ENCODE assay signal across 21 cellular contexts in genomic region chr6:67345946-67346345, GRCh38.
DNase-seq lines count a peak whose midpoint lies in the region; ATAC-seq, FAIRE-seq and TF ChIP-seq lines count a peak whose summit lies in the region.
"Had no signal": no experiment of that assay in that cellular context is flagged by ENCODE, and none has a peak within 500 bp of the region (broad histone marks: within the 10 kb centered on the region; RNA-seq: fewer than 3 reads in every experiment).

No MANE protein-coding gene starts in this region.

- H3K27me3 ChIP-seq in RWPE2 (ENCODE audit: insufficient read depth, poor library complexity, severe bottlenecking) (no peaks in the 10 kb centered on the region), keratinocyte (ENCODE audit: control insufficient read depth, extremely low read depth, insufficient read depth, low read length) (no peaks in the 10 kb centered on the region)
- H3K27me3 ChIP-seq: MG63, stomach, upper lobe of right lung had no signal

- peak overlapping the region; percentile 50 for H2AFZ ChIP-seq in keratinocyte (ENCODE audit: control insufficient read depth, low read length)

- dilution Hi-C loops in keratinocyte (cut with MboI; ENCODE audit: extremely low pct_ligation_motif_present, low sequenced_read_pairs): no loop called here

- H3K27ac ChIP-seq in RWPE2 (ENCODE audit: poor library complexity, severe bottlenecking) (peak overlapping the region; percentile 26), keratinocyte (ENCODE audit: control insufficient read depth, insufficient read depth, low read length) (peak overlapping the region; percentile 39)
- H3K27ac ChIP-seq: lower lobe of right lung, stomach, upper lobe of right lung had no signal

- no peaks in the 10 kb centered on the region for H3K36me3 ChIP-seq in RWPE2 (ENCODE audit: low read depth)
- no peaks in the 10 kb centered on the region for H3K36me3 ChIP-seq in keratinocyte (ENCODE audit: control insufficient read depth in 2 of 2, extremely low read depth in 1 of 2, insufficient read depth in 2 of 2, low read length in 2 of 2)
- H3K36me3 ChIP-seq: lower lobe of right lung, MG63, stomach, upper lobe of right lung had no signal

- no peaks in the 10 kb centered on the region for H3K4me1 Mint-ChIP-seq in activated naive CD8-positive, alpha-beta T cell treated with anti-CD3 and anti-CD28 coated beads, Interleukin-2, amount 50 U/mL, for 24 hours

- H3K4me2 ChIP-seq in keratinocyte (ENCODE audit: control insufficient read depth, extremely low read depth, insufficient read depth, low read depth, low read length): no peak overlapping the region

- no peak overlapping the region for H3K4me3 ChIP-seq in RWPE2 (ENCODE audit: severe bottlenecking)
- H3K4me3 ChIP-seq in keratinocyte (ENCODE audit: control insufficient read depth in 2 of 3, extremely low read depth in 1 of 3, insufficient read depth in 2 of 3, low read depth in 1 of 3, low read length in 3 of 3): no peak overlapping the region
- H3K4me3 ChIP-seq: lower lobe of right lung, MG63, stomach, upper lobe of right lung had no signal

- no peaks in the 10 kb centered on the region for H3K9me1 ChIP-seq in keratinocyte (ENCODE audit: control insufficient read depth, extremely low read depth, insufficient read depth, low read length)

- intact Hi-C loops in left cardiac atrium (cut with DNase I): no loop called here

- no peaks in the 10 kb centered on the region for H3K36me3 Mint-ChIP-seq in activated naive CD8-positive, alpha-beta T cell treated with anti-CD3 and anti-CD28 coated beads, Interleukin-2, amount 50 U/mL, for 24 hours (ENCODE audit: low read depth)
- H3K36me3 Mint-ChIP-seq: CD8-positive, alpha-beta T cell had no signal

- no peaks in the 10 kb centered on the region for H4K20me1 ChIP-seq in keratinocyte (ENCODE audit: control insufficient read depth, extremely low read depth, insufficient read depth, low read length)

- H3K9ac ChIP-seq in keratinocyte (ENCODE audit: control insufficient read depth, extremely low read depth, insufficient read depth, low read length): peak overlapping the region; percentile 16

- H3K4me1 ChIP-seq in RWPE2 (ENCODE audit: insufficient read depth, poor library complexity, severe bottlenecking) (peaks cover 9% of the 10 kb centered on the region), keratinocyte (ENCODE audit: control insufficient read depth, extremely low read depth, insufficient read depth, low read length) (no peaks in the 10 kb centered on the region)
- H3K4me1 ChIP-seq: lower lobe of right lung, stomach, upper lobe of right lung had no signal

- no peak overlapping the region for H3K27ac Mint-ChIP-seq in activated naive CD8-positive, alpha-beta T cell treated with anti-CD3 and anti-CD28 coated beads, Interleukin-2, amount 50 U/mL, for 24 hours
- H3K27ac Mint-ChIP-seq: CD8-positive, alpha-beta T cell had no signal

- DNase-seq in NCI-H510A (lab: John Stamatoyannopoulos, UW) (peak; percentile 29), NCI-H510A treated with DMSO at 0.1 percent for 48 hours (lab: John Stamatoyannopoulos, UW) (no peak), NCI-H1436 treated with DMSO at 0.1 percent for 48 hours (lab: John Stamatoyannopoulos, UW) (peak; percentile 90), RWPE2 (ENCODE audit: low spot score) (peak; percentile 61), keratinocyte (ENCODE audit: low read depth, low spot score) (peak; percentile 23), left cardiac atrium (no peak), SW480 (ENCODE audit: low spot score) (no peak)
- no peak for DNase-seq in activated naive CD8-positive, alpha-beta T cell treated with anti-CD3 and anti-CD28 coated beads, Interleukin-2, amount 50 U/mL, for 24 hours
- DNase-seq: activated CD4-positive, alpha-beta T cell treated with anti-CD3 and anti-CD28 coated beads, Interleukin-2, amount 50 U/mL, for 1 hour; activated naive CD4-positive, alpha-beta T cell treated with Interleukin-2 at 50 U/mL for 16 hours; activated T-cell treated with anti-CD3 and anti-CD28 coated beads for 4 hours; CD8-positive, alpha-beta T cell; dermis blood vessel endothelial cell; erythroblast; lower lobe of right lung; MG63; NCI-H446; stomach; upper lobe of right lung had no signal

- H3K9me3 Mint-ChIP-seq in activated naive CD8-positive, alpha-beta T cell treated with anti-CD3 and anti-CD28 coated beads, Interleukin-2, amount 50 U/mL, for 24 hours: peaks cover 8% of the 10 kb centered on the region

- ATAC-seq in RWPE2 (ENCODE audit: low read depth) (peak; percentile 75), left cardiac atrium (no peak)
- no peak for ATAC-seq in activated naive CD8-positive, alpha-beta T cell treated with anti-CD3 and anti-CD28 coated beads, Interleukin-2, amount 50 U/mL, for 24 hours
- ATAC-seq: CD8-positive, alpha-beta T cell; lower lobe of right lung; Panc1; sciatic nerve; upper lobe of right lung had no signal

- no peaks in the 10 kb centered on the region for H3K27me3 Mint-ChIP-seq in activated naive CD8-positive, alpha-beta T cell treated with anti-CD3 and anti-CD28 coated beads, Interleukin-2, amount 50 U/mL, for 24 hours

- no peaks in the 10 kb centered on the region for H3K79me2 ChIP-seq in keratinocyte (ENCODE audit: control insufficient read depth, insufficient read depth, low read length)

- no peak overlapping the region for H3K4me3 Mint-ChIP-seq in activated naive CD8-positive, alpha-beta T cell treated with anti-CD3 and anti-CD28 coated beads, Interleukin-2, amount 50 U/mL, for 24 hours
- H3K4me3 Mint-ChIP-seq: CD8-positive, alpha-beta T cell had no signal

- TF ChIP-seq CTCF in RWPE2 (IDR thresholded peaks at IDR 0.05; ENCODE audit: poor library complexity, severe bottlenecking): no peak
- TF ChIP-seq CTCF in keratinocyte (optimal IDR thresholded peaks at IDR 0.05 in 1 of 3, IDR thresholded peaks at IDR 0.05 in 1 of 3, conservative IDR thresholded peaks at IDR 0.05 in 1 of 3; ENCODE audit: extremely low read depth in 1 of 3, insufficient read depth in 2 of 3, low read length in 3 of 3): no peak

- peak; percentile 91 for FAIRE-seq in keratinocyte (lab: Jason Lieb, UNC)

- H3K9me3 ChIP-seq in RWPE2 (ENCODE audit: severe bottlenecking): no peaks in the 10 kb centered on the region
- H3K9me3 ChIP-seq in keratinocyte (ENCODE audit: control insufficient read depth, low read depth, low read length): peaks cover 2% of the 10 kb centered on the region
- H3K9me3 ChIP-seq: lower lobe of right lung, MG63, upper lobe of right lung had no signal

Comparison
In these comparisons a context has a peak if more than half of its experiments do, and no peak if none do; other contexts are left out.
1. DNase-seq: peak in NCI-H510A (single experiment), NCI-H1436 treated with DMSO at 0.1 percent for 48 hours (single experiment), RWPE2 (single experiment) and keratinocyte (single experiment); none in NCI-H510A treated with DMSO at 0.1 percent for 48 hours (single experiment), activated naive CD8-positive, alpha-beta T cell treated with anti-CD3 and anti-CD28 coated beads, Interleukin-2, amount 50 U/mL, for 24 hours (single experiment), left cardiac atrium (single experiment) and SW480 (single experiment).